17 cellular contexts compared by ENCODE assay signal in genomic region chr5:21862986-21863385, GRCh38.
DNase-seq lines count a peak whose midpoint lies in the region; ATAC-seq and TF ChIP-seq lines count a peak whose summit lies in the region.
"Had no signal": no experiment of that assay in that cellular context is flagged by ENCODE, and none has a peak within 500 bp of the region (broad histone marks: within the 10 kb centered on the region; RNA-seq: fewer than 3 reads in every experiment).

No MANE protein-coding gene starts in this region.

- no peaks in the 10 kb centered on the region for H3K27me3 Mint-ChIP-seq in activated naive CD8-positive, alpha-beta T cell treated with anti-CD3 and anti-CD28 coated beads for 36 hours

- H3K4me2 ChIP-seq in SK-N-SH: no peak overlapping the region
- H3K4me2 ChIP-seq: BLaER1, PC-9 had no signal

- POLR2A ChIA-PET in SK-N-SH (lab: Yijun Ruan, JAX): no interaction called here

- no peaks in the 10 kb centered on the region for H3K4me1 Mint-ChIP-seq in activated naive CD8-positive, alpha-beta T cell treated with anti-CD3 and anti-CD28 coated beads for 36 hours

- no peak overlapping the region for H3K27ac Mint-ChIP-seq in activated naive CD8-positive, alpha-beta T cell treated with anti-CD3 and anti-CD28 coated beads for 36 hours
- H3K27ac Mint-ChIP-seq: CD8-positive, alpha-beta T cell had no signal

- no peak for TF ChIP-seq CTCF in lower lobe of right lung (IDR thresholded peaks at IDR 0.05)
- TF ChIP-seq CTCF in SK-N-SH (IDR thresholded peaks at IDR 0.05): no peak

- no peak overlapping the region for H3K4me3 Mint-ChIP-seq in activated naive CD8-positive, alpha-beta T cell treated with anti-CD3 and anti-CD28 coated beads for 36 hours
- H3K4me3 Mint-ChIP-seq: CD8-positive, alpha-beta T cell had no signal

- no peak overlapping the region for H3K27ac ChIP-seq in lower lobe of right lung
- H3K27ac ChIP-seq in SK-N-SH (ENCODE audit: low read depth in 2 of 2, low read length in 1 of 2): no peak overlapping the region
- H3K27ac ChIP-seq: BLaER1, GM23248, PC-9, SJCRH30 had no signal

- H3K27me3 ChIP-seq in lower lobe of right lung (ENCODE audit: low read depth) (no peaks in the 10 kb centered on the region), SK-N-SH (ENCODE audit: insufficient read depth) (no peaks in the 10 kb centered on the region), H7 (ENCODE audit: control insufficient read depth, insufficient read depth, low read length) (no peaks in the 10 kb centered on the region)
- H3K27me3 ChIP-seq: BLaER1, SJCRH30 had no signal

- WGBS in SK-N-SH (ENCODE audit: low lambda C conversion rate): 8% methylated on average over 3 of the region's 3 CpGs

- no peaks in the 10 kb centered on the region for H3F3A ChIP-seq in SK-N-SH (replicated peaks; ENCODE audit: insufficient read depth)

- H3K4me1 ChIP-seq in lower lobe of right lung (no peaks in the 10 kb centered on the region), SK-N-SH (ENCODE audit: control insufficient read depth in 1 of 2, insufficient read depth in 2 of 2, low read depth in 1 of 2, low read length in 1 of 2) (no peaks in the 10 kb centered on the region)
- H3K4me1 ChIP-seq: BLaER1, SJCRH30 had no signal

- TF ChIP-seq EP300 in SK-N-SH (IDR thresholded peaks at IDR 0.05; ENCODE audit: borderline replicate concordance in 1 of 2, low read depth in 1 of 2, low read length in 1 of 2): no peak

- no peaks in the 10 kb centered on the region for H3K79me2 ChIP-seq in SK-N-SH (ENCODE audit: insufficient read depth)

- DNase-seq in COLO668 (lab: John Stamatoyannopoulos, UW; ENCODE audit: unreplicated experiment) (peak; percentile 38), NCI-H1417 treated with DMSO at 0.1 percent for 48 hours (lab: John Stamatoyannopoulos, UW) (peak; percentile 54), NCI-H2171 (lab: John Stamatoyannopoulos, UW) (peak; percentile 37), NCI-H69 (lab: John Stamatoyannopoulos, UW) (peak; percentile 98), lower lobe of right lung (no peak), SK-N-SH (no peak), H7 (no peak)
- no peak for DNase-seq in activated naive CD8-positive, alpha-beta T cell treated with anti-CD3 and anti-CD28 coated beads for 36 hours
- DNase-seq: CD8-positive, alpha-beta T cell; GM23248; NCI-H1048; NCI-H526; PC-9; SJCRH30; SW 1271 had no signal

- no peaks in the 10 kb centered on the region for H3K9me2 ChIP-seq in SK-N-SH

- H2AFZ ChIP-seq in SK-N-SH (ENCODE audit: low read depth): no peak overlapping the region
- H2AFZ ChIP-seq: GM23248, PC-9 had no signal

- H3K36me3 ChIP-seq in lower lobe of right lung (no peaks in the 10 kb centered on the region), SK-N-SH (replicated peaks in 1 of 2; ENCODE audit: control insufficient read depth in 1 of 2, insufficient read depth in 2 of 2, low read length in 1 of 2) (no peaks in the 10 kb centered on the region), H7 (replicated peaks; ENCODE audit: control insufficient read depth, insufficient read depth, low read length) (no peaks in the 10 kb centered on the region)
- H3K36me3 ChIP-seq: BLaER1, SJCRH30 had no signal

- H3K9me3 ChIP-seq in lower lobe of right lung: no peaks in the 10 kb centered on the region
- no peaks in the 10 kb centered on the region for H3K9me3 ChIP-seq in SK-N-SH
- H3K9me3 ChIP-seq: BLaER1, SJCRH30 had no signal

- no peak for ATAC-seq in lower lobe of right lung
- ATAC-seq: CD8-positive, alpha-beta T cell; HCT116 had no signal

- no peak for TF ChIP-seq RAD21 in SK-N-SH (IDR thresholded peaks at IDR 0.05; ENCODE audit: low read length)

- no peaks in the 10 kb centered on the region for H3K9me3 Mint-ChIP-seq in activated naive CD8-positive, alpha-beta T cell treated with anti-CD3 and anti-CD28 coated beads for 36 hours

- no peaks in the 10 kb centered on the region for H3K36me3 Mint-ChIP-seq in activated naive CD8-positive, alpha-beta T cell treated with anti-CD3 and anti-CD28 coated beads for 36 hours
- H3K36me3 Mint-ChIP-seq: CD8-positive, alpha-beta T cell had no signal

- CTCF ChIA-PET in SK-N-SH (lab: Yijun Ruan, JAX): no interaction called here

- H3K4me3 ChIP-seq in lower lobe of right lung (no peak overlapping the region), SK-N-SH (ENCODE audit: low read depth in 2 of 2, low read length in 1 of 2) (no peak overlapping the region), H7 (ENCODE audit: insufficient read depth, low read depth, low read length) (no peak overlapping the region)
- H3K4me3 ChIP-seq: BLaER1, GM23248, PC-9, SJCRH30 had no signal

- intact Hi-C loops in lower lobe of right lung (cut with DNase I): no loop called here

- H4K20me1 ChIP-seq in SK-N-SH (ENCODE audit: insufficient read depth): no peaks in the 10 kb centered on the region
- H4K20me1 ChIP-seq: BLaER1 had no signal

- no peak overlapping the region for H3K9ac ChIP-seq in SK-N-SH
- H3K9ac ChIP-seq: BLaER1, GM23248 had no signal

TF ChIP-seq in SK-N-SH, 30 proteins besides CTCF, POLR2A, EP300 and RAD21:
- TF ChIP-seq POLR2AphosphoS5 (IDR thresholded peaks at IDR 0.05; ENCODE audit: low read depth, low read length): no peak
- TF ChIP-seq FOXM1 (IDR thresholded peaks at IDR 0.05; ENCODE audit: low read depth): no peak

Comparison
In these comparisons a context has a peak if more than half of its experiments do, and no peak if none do; other contexts are left out.
1. DNase-seq: peak in COLO668 (single experiment), NCI-H1417 treated with DMSO at 0.1 percent for 48 hours (single experiment), NCI-H2171 (single experiment) and NCI-H69 (single experiment); none in lower lobe of right lung (single experiment), activated naive CD8-positive, alpha-beta T cell treated with anti-CD3 and anti-CD28 coated beads for 36 hours (single experiment), SK-N-SH (single experiment) and H7 (single experiment).